12 cellular contexts compared by ENCODE assay signal in genomic region chr6:1606533-1607235, GRCh38. TPM values are rescaled to one million over a fixed set of nuclear protein-coding genes. Genes with fewer than 3 reads are reported as not detected.
DNase-seq lines count a peak whose midpoint lies in the region; ATAC-seq, FAIRE-seq and TF ChIP-seq lines count a peak whose summit lies in the region.
"Had no signal": no experiment of that assay in that cellular context is flagged by ENCODE, and none has a peak within 500 bp of the region (broad histone marks: within the 10 kb centered on the region; RNA-seq: fewer than 3 reads in every experiment).

No MANE protein-coding gene starts in this region.

- FAIRE-seq in HTR-8/SVneo (lab: Jason Lieb, UNC): no peak

- peak overlapping the region; percentile 83 for H3K27ac Mint-ChIP-seq in activated naive CD4-positive, alpha-beta T cell treated with anti-CD3 and anti-CD28 coated beads, Interleukin-2, amount 10 ng/mL, durations not matched to agents 7 days and 5 days
- H3K27ac Mint-ChIP-seq in WTC11: peak overlapping the region; percentile 95
- H3K27ac Mint-ChIP-seq: activated CD4-positive, alpha-beta memory T cell treated with anti-CD3 and anti-CD28 coated beads, Interleukin-2, amount 10 ng/mL, durations not matched to agents 7 days and 5 days had no signal

- CTCF ChIA-PET in activated naive CD4-positive, alpha-beta T cell treated with anti-CD3 and anti-CD28 coated beads, Interleukin-2, amount 10 ng/mL, durations not matched to agents 7 days and 5 days (lab: Charles Lee): interaction anchor here (1.1 to 2.2 kb wide), 8 partner anchors 8 to 1028 kb away, joined by 3 to 8 read pairs (median 5); no protein-coding TSS in a partner anchor
- CTCF ChIA-PET in WTC11 (lab: Charles Lee): interaction anchor here (1.1 to 3.1 kb wide), 13 partner anchors 8 to 1028 kb away, joined by 3 to 30 read pairs (median 3); no protein-coding TSS in a partner anchor

- H3K4me1 Mint-ChIP-seq in activated naive CD4-positive, alpha-beta T cell treated with anti-CD3 and anti-CD28 coated beads, Interleukin-2, amount 10 ng/mL, durations not matched to agents 7 days and 5 days: peaks cover 34% of the 10 kb centered on the region
- H3K4me1 Mint-ChIP-seq in WTC11: peaks cover 38% of the 10 kb centered on the region

- peak overlapping the region; percentile 19 for H3K27ac ChIP-seq in temporal lobe (ENCODE audit: low read depth, low read length)
- H3K27ac ChIP-seq: SJSA1 had no signal

- no peak for TF ChIP-seq CTCF in WTC11 (IDR thresholded peaks at IDR 0.05)

- peaks cover 3% of the 10 kb centered on the region for H3K36me3 Mint-ChIP-seq in activated naive CD4-positive, alpha-beta T cell treated with anti-CD3 and anti-CD28 coated beads, Interleukin-2, amount 10 ng/mL, durations not matched to agents 7 days and 5 days
- H3K36me3 Mint-ChIP-seq in WTC11: no peaks in the 10 kb centered on the region
- H3K36me3 Mint-ChIP-seq: CD4-positive, alpha-beta memory T cell had no signal

- peaks cover 89% of the 10 kb centered on the region for H3K27me3 Mint-ChIP-seq in activated naive CD4-positive, alpha-beta T cell treated with anti-CD3 and anti-CD28 coated beads, Interleukin-2, amount 10 ng/mL, durations not matched to agents 7 days and 5 days
- peaks cover 81% of the 10 kb centered on the region for H3K27me3 Mint-ChIP-seq in WTC11 (ENCODE audit: low read depth)

- no peaks in the 10 kb centered on the region for H3K9me3 Mint-ChIP-seq in activated naive CD4-positive, alpha-beta T cell treated with anti-CD3 and anti-CD28 coated beads, Interleukin-2, amount 10 ng/mL, durations not matched to agents 7 days and 5 days
- H3K9me3 Mint-ChIP-seq in WTC11: no peaks in the 10 kb centered on the region
- H3K9me3 Mint-ChIP-seq: activated CD4-positive, alpha-beta memory T cell treated with anti-CD3 and anti-CD28 coated beads, Interleukin-2, amount 10 ng/mL, durations not matched to agents 7 days and 5 days had no signal

- POLR2A ChIA-PET in WTC11 (lab: Charles Lee): interaction anchor here (0.6 kb wide), 1 partner anchor 18 kb away, joined by 3 read pairs; no protein-coding TSS in a partner anchor

- H3K4me3 Mint-ChIP-seq in activated naive CD4-positive, alpha-beta T cell treated with anti-CD3 and anti-CD28 coated beads, Interleukin-2, amount 10 ng/mL, durations not matched to agents 7 days and 5 days: no peak overlapping the region
- peak overlapping the region; percentile 68 for H3K4me3 Mint-ChIP-seq in WTC11

- no peak for DNase-seq in activated naive CD4-positive, alpha-beta T cell treated with anti-CD3 and anti-CD28 coated beads, Interleukin-2, amount 10 ng/mL, durations not matched to agents 7 days and 5 days
- no peak for DNase-seq in activated naive CD4-positive, alpha-beta T cell treated with anti-CD3 and anti-CD28 coated beads, Interleukin-2, amount 50 U/mL, for 16 hours
- peak; percentile 75 for DNase-seq in WTC11 (ENCODE audit: low spot score)
- peak; percentile 55 for DNase-seq in iPS-NIHi11 (ENCODE audit: low spot score)
- DNase-seq in NCI-H510A treated with DMSO at 0.1 percent for 48 hours (lab: John Stamatoyannopoulos, UW): no peak
- no peak for DNase-seq in HTR-8/SVneo (ENCODE audit: insufficient read length, low spot score)
- DNase-seq: activated CD4-positive, alpha-beta memory T cell treated with anti-CD3 and anti-CD28 coated beads, Interleukin-2, amount 10 ng/mL, durations not matched to agents 7 days and 5 days; NCI-H2227 treated with DMSO at 0.1 percent for 48 hours had no signal

- ATAC-seq in WTC11: peak; percentile 13
- no peak for ATAC-seq in GM18907 (IDR thresholded peaks at IDR 0.05; ENCODE audit: unreplicated experiment)

TF ChIP-seq in WTC11, 78 proteins besides CTCF, POLR2A, EP300 and RAD21:
- TF ChIP-seq SMAD3 (CRISPR knock-in tag; IDR thresholded peaks at IDR 0.05; ENCODE audit: borderline replicate concordance) (no peak), ZNF423 (CRISPR knock-in tag; IDR thresholded peaks at IDR 0.05) (peak; percentile 41; the same call in 1 of the 2 replicates), TP53 (CRISPR knock-in tag; IDR thresholded peaks at IDR 0.05) (0 out of 2 replicates have a peak, but pooled peaks have one; percentile 28), TEAD1 (CRISPR knock-in tag; IDR thresholded peaks at IDR 0.05) (peak; percentile 32; the same call in 1 of the 2 replicates), OVOL2 (CRISPR knock-in tag; IDR thresholded peaks at IDR 0.05; ENCODE audit: borderline replicate concordance) (no peak), ZNF281 (CRISPR knock-in tag; IDR thresholded peaks at IDR 0.05) (0 out of 2 replicates have a peak, but pooled peaks have one; percentile 32), ATF3 (CRISPR knock-in tag; conservative IDR thresholded peaks at IDR 0.05) (no peak), USF2 (CRISPR knock-in tag; IDR thresholded peaks at IDR 0.05) (0 out of 2 replicates have a peak, but pooled peaks have one; percentile 25), ETV6 (CRISPR knock-in tag; IDR thresholded peaks at IDR 0.05) (no peak)

RNA-seq across cellular contexts. Expression of gene FOXC1, which starts 3.0 kb away (rescaled TPM):
- total RNA-seq in WTC11 (2021) (6.1 to 10.7 TPM (median 7.2 TPM) in 3 replicates), temporal lobe (6.9 TPM)
- total RNA-seq: CD4-positive, alpha-beta memory T cell had no signal

Comparison
In these comparisons a context has a peak if more than half of its experiments do, and no peak if none do; other contexts are left out.
1. DNase-seq: peak in WTC11 (single experiment) and iPS-NIHi11 (single experiment); none in activated naive CD4-positive, alpha-beta T cell treated with anti-CD3 and anti-CD28 coated beads, Interleukin-2, amount 10 ng/mL, durations not matched to agents 7 days and 5 days (single experiment), activated naive CD4-positive, alpha-beta T cell treated with anti-CD3 and anti-CD28 coated beads, Interleukin-2, amount 50 U/mL, for 16 hours (single experiment), NCI-H510A treated with DMSO at 0.1 percent for 48 hours (single experiment) and HTR-8/SVneo (single experiment).